Comparison of ENCODE assay signal across 12 cellular contexts in the genomic region with DNA sequence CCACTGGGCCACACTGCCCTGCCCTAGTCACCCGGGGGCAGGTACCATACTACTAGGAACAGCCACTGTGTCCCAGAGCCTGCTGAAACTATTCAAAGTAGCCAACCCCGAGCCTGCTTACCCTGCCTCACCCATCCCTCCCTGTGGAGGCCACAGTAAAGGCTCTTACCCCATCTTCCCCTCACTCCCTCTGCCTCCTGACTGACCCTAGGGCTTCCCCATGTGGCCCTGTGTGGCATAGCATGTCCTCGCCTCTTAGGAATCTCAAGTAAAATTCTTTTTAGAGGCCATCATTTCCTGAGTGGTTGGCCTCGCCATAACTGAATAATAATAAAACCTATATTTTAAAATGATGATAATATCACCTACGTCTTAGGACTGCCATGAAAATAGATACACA.
A peak's percentile ranks its signal among the peaks of the same experiment; 100 is the strongest.
DNase-seq lines count a peak whose midpoint lies in the region; ATAC-seq, FAIRE-seq and TF ChIP-seq lines count a peak whose summit lies in the region.
"Had no signal": no experiment of that assay in that cellular context is flagged by ENCODE, and none has a peak within 500 bp of the region (broad histone marks: within the 10 kb centered on the region; RNA-seq: fewer than 3 reads in every experiment).

No MANE protein-coding gene starts in this region.

- peaks cover 7% of the 10 kb centered on the region for H3K23me2 ChIP-seq in H1 (ENCODE audit: low read depth, low read length)

- H4K5ac ChIP-seq in H1 (ENCODE audit: insufficient read length, low read depth, low read length): no peak overlapping the region

- POLR2A ChIA-PET in activated CD4-positive, alpha-beta T cell treated with anti-CD3 and anti-CD28 coated beads for 36 hours (lab: Charles Lee): no interaction called here
- POLR2A ChIA-PET in H1 (lab: Charles Lee; ENCODE audit: partially characterized antibody): no interaction called here

- H2BK20ac ChIP-seq in H1 (ENCODE audit: low read length): no peak overlapping the region

- H2BK15ac ChIP-seq in H1 (ENCODE audit: low read length): no peak overlapping the region

- H3K4me2 ChIP-seq in H1 (ENCODE audit: insufficient read depth in 1 of 2, low read depth in 2 of 2, low read length in 2 of 2): no peak overlapping the region
- no peak overlapping the region for H3K4me2 ChIP-seq in smooth muscle cell

- peaks cover 56% of the 10 kb centered on the region for H3K27me3 Mint-ChIP-seq in activated CD4-positive, alpha-beta T cell treated with anti-CD3 and anti-CD28 coated beads for 36 hours
- H3K27me3 Mint-ChIP-seq in activated CD4-positive, alpha-beta T cell treated with anti-CD3 and anti-CD28 coated beads, Interleukin-2, amount 10 ng/mL, durations not matched to agents 24 days and 14 days: peaks cover 52% of the 10 kb centered on the region

- H4K20me1 ChIP-seq in H1 (replicated peaks in 1 of 2; ENCODE audit: control insufficient read depth in 1 of 2, insufficient read depth in 2 of 2, low read length in 2 of 2) (peaks cover 2 to 4% of the 10 kb centered on the region in 2 experiments), smooth muscle cell (ENCODE audit: low read depth) (no peaks in the 10 kb centered on the region)

- no peaks in the 10 kb centered on the region for H3K9me3 ChIP-seq in H1 (ENCODE audit: insufficient read depth in 2 of 2, low read depth in 1 of 2, low read length in 1 of 2)
- no peaks in the 10 kb centered on the region for H3K9me3 ChIP-seq in smooth muscle cell (replicated peaks; ENCODE audit: low read depth)

- H3K4me1 ChIP-seq in H1 (replicated peaks in 1 of 4; ENCODE audit: control insufficient read depth in 3 of 4, insufficient read depth in 4 of 4, low read length in 3 of 4) (peaks cover 2 to 10% (median 6%) of the 10 kb centered on the region in 4 experiments), smooth muscle cell (ENCODE audit: low read depth) (no peaks in the 10 kb centered on the region)

- H3K4me3 ChIP-seq in H1 (ENCODE audit: extremely low read depth in 1 of 4, insufficient read depth in 2 of 4, low read depth in 3 of 4, low read length in 4 of 4): no peak overlapping the region
- H3K4me3 ChIP-seq in smooth muscle cell: no peak overlapping the region
- H3K4me3 ChIP-seq: coronary artery had no signal

- CTCF ChIA-PET in activated CD4-positive, alpha-beta T cell treated with anti-CD3 and anti-CD28 coated beads for 36 hours (lab: Charles Lee): interaction anchor here (0.6 to 0.9 kb wide), 2 partner anchors 92 to 356 kb away, joined by 4 read pairs; no protein-coding TSS in a partner anchor
- CTCF ChIA-PET in H1 (lab: Charles Lee; ENCODE audit: partially characterized antibody): interaction anchor here (0.7 to 2.1 kb wide), 21 partner anchors 11 to 382 kb away, joined by 3 to 13 read pairs (median 3); no protein-coding TSS in a partner anchor

- H2BK12ac ChIP-seq in H1 (ENCODE audit: low read depth, low read length): no peak overlapping the region

- no peaks in the 10 kb centered on the region for H3K36me3 Mint-ChIP-seq in activated CD4-positive, alpha-beta T cell treated with anti-CD3 and anti-CD28 coated beads for 36 hours (ENCODE audit: low read depth)
- no peaks in the 10 kb centered on the region for H3K36me3 Mint-ChIP-seq in activated CD4-positive, alpha-beta T cell treated with anti-CD3 and anti-CD28 coated beads, Interleukin-2, amount 10 ng/mL, durations not matched to agents 24 days and 14 days (ENCODE audit: low read depth)

- no peak overlapping the region for H2BK5ac ChIP-seq in H1 (ENCODE audit: low read depth, low read length)

- no peak overlapping the region for H2AFZ ChIP-seq in H1 (ENCODE audit: low read length)
- no peak overlapping the region for H2AFZ ChIP-seq in smooth muscle cell (ENCODE audit: low read depth)

- no peaks in the 10 kb centered on the region for H3K79me1 ChIP-seq in H1 (ENCODE audit: low read depth, low read length)

- no peaks in the 10 kb centered on the region for H3K9me3 Mint-ChIP-seq in activated CD4-positive, alpha-beta T cell treated with anti-CD3 and anti-CD28 coated beads for 36 hours (ENCODE audit: low read depth)
- H3K9me3 Mint-ChIP-seq in activated CD4-positive, alpha-beta T cell treated with anti-CD3 and anti-CD28 coated beads, Interleukin-2, amount 10 ng/mL, durations not matched to agents 24 days and 14 days: no peaks in the 10 kb centered on the region

- H3K27ac ChIP-seq in H1 (ENCODE audit: low read depth, low read length) (no peak overlapping the region), smooth muscle cell (ENCODE audit: low read depth) (no peak overlapping the region)
- H3K27ac ChIP-seq: coronary artery had no signal

- no peak overlapping the region for H4K91ac ChIP-seq in H1 (replicated peaks; ENCODE audit: insufficient read length, low read length)

- H3K18ac ChIP-seq in H1 (ENCODE audit: extremely low read depth, low read length): no peak overlapping the region

- no peaks in the 10 kb centered on the region for H3K79me2 ChIP-seq in H1 (ENCODE audit: control insufficient read depth in 1 of 2, insufficient read depth in 2 of 2, low read length in 2 of 2)
- no peaks in the 10 kb centered on the region for H3K79me2 ChIP-seq in smooth muscle cell (ENCODE audit: low read depth)

- 62% methylated on average over 5 of the region's 5 CpGs; no CpG with 5 or more reads in 1 of the 2 experiments for WGBS in H1 (ENCODE audit: extremely low coverage in 1 of 2, insufficient coverage in 1 of 2, insufficient read length in 1 of 2, insufficient replicate concordance in 2 of 2, low coverage in 1 of 2, low lambda C conversion rate in 2 of 2, missing lambda C conversion rate in 1 of 2), 2 experiments
- 43% methylated on average over 5 of the region's 5 CpGs for WGBS in smooth muscle cell (ENCODE audit: low lambda C conversion rate)

- TF ChIP-seq POLR2A in H1 (IDR thresholded peaks at IDR 0.05; ENCODE audit: control extremely low read depth in 1 of 2, low read depth in 2 of 2, low read length in 2 of 2): no peak

- no peak overlapping the region for H3K4me3 Mint-ChIP-seq in activated CD4-positive, alpha-beta T cell treated with anti-CD3 and anti-CD28 coated beads for 36 hours
- no peak overlapping the region for H3K4me3 Mint-ChIP-seq in activated CD4-positive, alpha-beta T cell treated with anti-CD3 and anti-CD28 coated beads, Interleukin-2, amount 10 ng/mL, durations not matched to agents 24 days and 14 days

- no peak overlapping the region for H3K56ac ChIP-seq in H1 (replicated peaks; ENCODE audit: insufficient read length, low read depth, low read length)

- no peak overlapping the region for H3K27ac Mint-ChIP-seq in activated CD4-positive, alpha-beta T cell treated with anti-CD3 and anti-CD28 coated beads for 36 hours
- no peak overlapping the region for H3K27ac Mint-ChIP-seq in activated CD4-positive, alpha-beta T cell treated with anti-CD3 and anti-CD28 coated beads, Interleukin-2, amount 10 ng/mL, durations not matched to agents 24 days and 14 days

- peak; percentile 90 to 95 for TF ChIP-seq RAD21 in H1 (IDR thresholded peaks at IDR 0.05 in 1 of 2, conservative IDR thresholded peaks at IDR 0.05 in 1 of 2; ENCODE audit: low read depth in 2 of 2, low read length in 2 of 2)

- TF ChIP-seq CTCF in H1 (IDR thresholded peaks at IDR 0.05; ENCODE audit: control extremely low read depth in 1 of 3, insufficient read depth in 1 of 3, low read depth in 1 of 3, low read length in 3 of 3) (peak; percentile 78 to 87 (median 79)), smooth muscle cell (IDR thresholded peaks at IDR 0.05; ENCODE audit: borderline replicate concordance, insufficient read depth, poor library complexity, severe bottlenecking) (peak; percentile 40)

- no peak overlapping the region for H3K14ac ChIP-seq in H1 (ENCODE audit: insufficient read length)

- H3K27me3 ChIP-seq in H1 (replicated peaks in 1 of 4; ENCODE audit: control insufficient read depth in 3 of 4, extremely low read depth in 1 of 4, insufficient read depth in 3 of 4, low read length in 3 of 4): peaks cover 8 to 39% (median 31%) of the 10 kb centered on the region in 4 experiments
- H3K27me3 ChIP-seq in smooth muscle cell (ENCODE audit: low read depth): peaks cover 77% of the 10 kb centered on the region

- H3K23ac ChIP-seq in H1 (ENCODE audit: insufficient read length): no peak overlapping the region

- H3K9ac ChIP-seq in H1 (replicated peaks in 1 of 4; ENCODE audit: extremely low read depth in 1 of 4, low read depth in 3 of 4, low read length in 3 of 4): no peak overlapping the region
- H3K9ac ChIP-seq in smooth muscle cell (ENCODE audit: low read depth): no peak overlapping the region

- H2AK5ac ChIP-seq in H1 (ENCODE audit: low read depth, low read length): no peak overlapping the region

- peaks cover 10% of the 10 kb centered on the region for H3K4me1 Mint-ChIP-seq in activated CD4-positive, alpha-beta T cell treated with anti-CD3 and anti-CD28 coated beads for 36 hours
- H3K4me1 Mint-ChIP-seq in activated CD4-positive, alpha-beta T cell treated with anti-CD3 and anti-CD28 coated beads, Interleukin-2, amount 10 ng/mL, durations not matched to agents 24 days and 14 days: no peaks in the 10 kb centered on the region

- no peak overlapping the region for H4K8ac ChIP-seq in H1 (ENCODE audit: extremely low read depth, insufficient read depth, low read length)

- no peak overlapping the region for H2BK120ac ChIP-seq in H1 (replicated peaks; ENCODE audit: low read depth, low read length)

- DNase-seq in activated CD4-positive, alpha-beta T cell treated with anti-CD3 and anti-CD28 coated beads for 36 hours: peak; percentile 30
- DNase-seq in activated CD4-positive, alpha-beta T cell treated with anti-CD3 and anti-CD28 coated beads, Interleukin-2, amount 10 ng/mL, durations not matched to agents 24 days and 14 days: no peak
- DNase-seq in NAMALWA (ENCODE audit: low spot score): peak; percentile 21
- peak; percentile 49 to 66 for DNase-seq in H1 (ENCODE audit: low read depth in 1 of 2, low spot score in 2 of 2)
- no peak for DNase-seq in smooth muscle cell (lab: John Stamatoyannopoulos, UW; ENCODE audit: unreplicated experiment)
- DNase-seq in NCI-H1417 (lab: John Stamatoyannopoulos, UW): no peak
- DNase-seq: activated CD4-positive, CD25-positive, alpha-beta regulatory T cell; midbrain; NCI-H1092 had no signal

- no peaks in the 10 kb centered on the region for H3F3A ChIP-seq in smooth muscle cell (ENCODE audit: low read depth)

- H3K4ac ChIP-seq in H1 (replicated peaks; ENCODE audit: insufficient read length, low read depth, low read length): no peak overlapping the region

- TF ChIP-seq EP300 in H1 (IDR thresholded peaks at IDR 0.05; ENCODE audit: borderline replicate concordance in 1 of 2, low read depth in 2 of 2, low read length in 2 of 2): peak in 1 of 2 experiments; percentile 84; a peak in 1 of 3 replicates

- intact Hi-C loops in activated CD4-positive, alpha-beta T cell treated with anti-CD3 and anti-CD28 coated beads for 36 hours (cut with DNase I, micrococcal nuclease): no loop called here
- intact Hi-C loops in activated CD4-positive, alpha-beta T cell treated with anti-CD3 and anti-CD28 coated beads, Interleukin-2, amount 10 ng/mL, durations not matched to agents 24 days and 14 days (cut with micrococcal nuclease): no loop called here

- H3K36me3 ChIP-seq in H1 (ENCODE audit: control insufficient read depth in 2 of 4, insufficient read depth in 4 of 4, low read length in 3 of 4) (no peaks in the 10 kb centered on the region), smooth muscle cell (ENCODE audit: low read depth) (no peaks in the 10 kb centered on the region)

- peak; percentile 65 for FAIRE-seq in H1 (lab: Jason Lieb, UNC)

- ATAC-seq in activated CD4-positive, alpha-beta T cell treated with anti-CD3 and anti-CD28 coated beads for 36 hours: peak; percentile 42
- ATAC-seq in GM21619 (IDR thresholded peaks at IDR 0.05; ENCODE audit: unreplicated experiment): no peak
- ATAC-seq in HG02759 (IDR thresholded peaks at IDR 0.05; ENCODE audit: unreplicated experiment): no peak

Comparison
In these comparisons a context has a peak if more than half of its experiments do, and no peak if none do; other contexts are left out.
1. DNase-seq: peak in activated CD4-positive, alpha-beta T cell treated with anti-CD3 and anti-CD28 coated beads for 36 hours (single experiment), NAMALWA (single experiment) and H1 (2 of 2); none in activated CD4-positive, alpha-beta T cell treated with anti-CD3 and anti-CD28 coated beads, Interleukin-2, amount 10 ng/mL, durations not matched to agents 24 days and 14 days (single experiment), smooth muscle cell (single experiment) and NCI-H1417 (0 of 3).